In the genomic region with DNA sequence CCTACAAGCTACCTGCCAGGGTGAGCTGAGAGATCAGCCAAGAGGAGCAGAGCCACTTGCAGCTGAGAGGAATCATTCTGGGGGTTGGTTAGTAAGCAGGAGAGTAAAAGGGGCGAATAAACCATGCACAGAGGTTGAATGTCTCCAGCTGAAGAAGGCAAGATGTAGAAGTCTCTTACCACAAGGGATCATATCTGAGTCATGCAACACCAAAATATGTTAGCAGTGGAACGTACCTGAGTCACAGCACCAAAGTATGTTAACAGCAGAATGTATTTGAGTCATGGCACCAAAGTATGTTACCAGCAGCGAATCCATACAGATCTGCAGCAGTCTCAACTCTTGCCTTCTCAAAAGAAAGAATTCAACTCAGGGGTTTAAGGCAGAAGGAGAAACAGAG, we compare ENCODE assay signal across 10 cellular contexts. TPM values are rescaled to one million over a fixed set of nuclear protein-coding genes. Genes with fewer than 3 reads are reported as not detected.
DNase-seq lines count a peak whose midpoint lies in the region; ATAC-seq and TF ChIP-seq lines count a peak whose summit lies in the region.
"Had no signal": no experiment of that assay in that cellular context is flagged by ENCODE, and none has a peak within 500 bp of the region (broad histone marks: within the 10 kb centered on the region; RNA-seq: fewer than 3 reads in every experiment).

No MANE protein-coding gene starts in this region.

- no peak overlapping the region for H3K4me3 ChIP-seq in astrocyte of the cerebellum (ENCODE audit: low read depth, low read length)

- H3K27me3 Mint-ChIP-seq in activated CD4-positive, alpha-beta T cell treated with anti-CD3 and anti-CD28 coated beads, Interleukin-2, amount 10 ng/mL, durations not matched to agents 24 days and 14 days, result no peaks in the 10 kb centered on the region
- H3K27me3 Mint-ChIP-seq in stimulated activated naive CD8-positive, alpha-beta T cell treated with anti-CD3 and anti-CD28 coated beads, Interleukin-15, Interleukin-2, amounts not matched to agents 100 ng/mL and 50 ng/mL, for 24 hours, result peaks cover 6% of the 10 kb centered on the region
- H3K27me3 Mint-ChIP-seq in naive thymus-derived CD8-positive, alpha-beta T cell, result peaks cover 0 to 7% (median 1%) of the 10 kb centered on the region in 5 donors
- peaks cover 2% of the 10 kb centered on the region for H3K27me3 Mint-ChIP-seq in activated naive CD4-positive, alpha-beta T cell treated with anti-CD3 and anti-CD28 coated beads, Interleukin-2, amount 10 ng/mL, durations not matched to agents 7 days and 5 days

- H3K9me3 Mint-ChIP-seq in activated CD4-positive, alpha-beta T cell treated with anti-CD3 and anti-CD28 coated beads, Interleukin-2, amount 10 ng/mL, durations not matched to agents 24 days and 14 days, result peaks cover 28% of the 10 kb centered on the region
- peaks cover 28% of the 10 kb centered on the region for H3K9me3 Mint-ChIP-seq in stimulated activated naive CD8-positive, alpha-beta T cell treated with anti-CD3 and anti-CD28 coated beads, Interleukin-15, Interleukin-2, amounts not matched to agents 100 ng/mL and 50 ng/mL, for 24 hours
- peaks cover 6 to 41% (median 28%) of the 10 kb centered on the region in 9 donors for H3K9me3 Mint-ChIP-seq in naive thymus-derived CD8-positive, alpha-beta T cell
- peaks cover 11% of the 10 kb centered on the region for H3K9me3 Mint-ChIP-seq in activated naive CD4-positive, alpha-beta T cell treated with anti-CD3 and anti-CD28 coated beads, Interleukin-2, amount 10 ng/mL, durations not matched to agents 7 days and 5 days

- H3K27ac Mint-ChIP-seq in activated CD4-positive, alpha-beta T cell treated with anti-CD3 and anti-CD28 coated beads, Interleukin-2, amount 10 ng/mL, durations not matched to agents 24 days and 14 days, result peak overlapping the region; percentile 87
- peak overlapping the region; percentile 71 for H3K27ac Mint-ChIP-seq in stimulated activated naive CD8-positive, alpha-beta T cell treated with anti-CD3 and anti-CD28 coated beads, Interleukin-15, Interleukin-2, amounts not matched to agents 100 ng/mL and 50 ng/mL, for 24 hours
- no peak overlapping the region for H3K27ac Mint-ChIP-seq in naive thymus-derived CD8-positive, alpha-beta T cell
- no peak overlapping the region for H3K27ac Mint-ChIP-seq in activated naive CD4-positive, alpha-beta T cell treated with anti-CD3 and anti-CD28 coated beads, Interleukin-2, amount 10 ng/mL, durations not matched to agents 7 days and 5 days

- H3K4me3 Mint-ChIP-seq in activated CD4-positive, alpha-beta T cell treated with anti-CD3 and anti-CD28 coated beads, Interleukin-2, amount 10 ng/mL, durations not matched to agents 24 days and 14 days, result no peak overlapping the region
- no peak overlapping the region for H3K4me3 Mint-ChIP-seq in stimulated activated naive CD8-positive, alpha-beta T cell treated with anti-CD3 and anti-CD28 coated beads, Interleukin-15, Interleukin-2, amounts not matched to agents 100 ng/mL and 50 ng/mL, for 24 hours
- no peak overlapping the region for H3K4me3 Mint-ChIP-seq in naive thymus-derived CD8-positive, alpha-beta T cell
- H3K4me3 Mint-ChIP-seq in activated naive CD4-positive, alpha-beta T cell treated with anti-CD3 and anti-CD28 coated beads, Interleukin-2, amount 10 ng/mL, durations not matched to agents 7 days and 5 days, result no peak overlapping the region

- DNase-seq in activated CD4-positive, alpha-beta T cell treated with anti-CD3 and anti-CD28 coated beads, Interleukin-2, amount 10 ng/mL, durations not matched to agents 24 days and 14 days, result no peak
- DNase-seq in activated CD4-positive, alpha-beta T cell treated with anti-CD3 and anti-CD28 coated beads, Interleukin-2, amount 50 U/mL, for 48 hours, result no peak
- peak; percentile 38 for DNase-seq in astrocyte of the cerebellum (ENCODE audit: low read depth)
- no peak for DNase-seq in naive thymus-derived CD8-positive, alpha-beta T cell
- DNase-seq in omental fat pad (ENCODE audit: low spot score), result no peak
- no peak for DNase-seq in activated naive CD4-positive, alpha-beta T cell treated with anti-CD3 and anti-CD28 coated beads, Interleukin-2, amount 10 ng/mL, durations not matched to agents 7 days and 5 days
- DNase-seq: activated CD8-positive, alpha-beta memory T cell treated with anti-CD3 and anti-CD28 coated beads, Interleukin-2, amount 50 U/mL, for 48 hours had no signal

- H3K36me3 Mint-ChIP-seq in activated CD4-positive, alpha-beta T cell treated with anti-CD3 and anti-CD28 coated beads, Interleukin-2, amount 10 ng/mL, durations not matched to agents 24 days and 14 days (ENCODE audit: low read depth), result peaks cover 6% of the 10 kb centered on the region
- peaks cover 5% of the 10 kb centered on the region for H3K36me3 Mint-ChIP-seq in stimulated activated naive CD8-positive, alpha-beta T cell treated with anti-CD3 and anti-CD28 coated beads, Interleukin-15, Interleukin-2, amounts not matched to agents 100 ng/mL and 50 ng/mL, for 24 hours (ENCODE audit: low read depth)
- H3K36me3 Mint-ChIP-seq in naive thymus-derived CD8-positive, alpha-beta T cell, result peaks cover 0 to 26% (median 6%) of the 10 kb centered on the region in 3 donors
- peaks cover 4% of the 10 kb centered on the region for H3K36me3 Mint-ChIP-seq in activated naive CD4-positive, alpha-beta T cell treated with anti-CD3 and anti-CD28 coated beads, Interleukin-2, amount 10 ng/mL, durations not matched to agents 7 days and 5 days

- ATAC-seq in HG03103 (IDR thresholded peaks at IDR 0.05; ENCODE audit: low read depth, unreplicated experiment), result peak; percentile 92
- ATAC-seq in naive thymus-derived CD8-positive, alpha-beta T cell, result no peak
- ATAC-seq in omental fat pad (ENCODE audit: low FRiP score), result no peak

- H3K4me1 Mint-ChIP-seq in activated CD4-positive, alpha-beta T cell treated with anti-CD3 and anti-CD28 coated beads, Interleukin-2, amount 10 ng/mL, durations not matched to agents 24 days and 14 days, result peaks cover 17% of the 10 kb centered on the region
- peaks cover 20% of the 10 kb centered on the region for H3K4me1 Mint-ChIP-seq in stimulated activated naive CD8-positive, alpha-beta T cell treated with anti-CD3 and anti-CD28 coated beads, Interleukin-15, Interleukin-2, amounts not matched to agents 100 ng/mL and 50 ng/mL, for 24 hours (ENCODE audit: low read depth)
- no peaks in the 10 kb centered on the region for H3K4me1 Mint-ChIP-seq in naive thymus-derived CD8-positive, alpha-beta T cell
- H3K4me1 Mint-ChIP-seq in activated naive CD4-positive, alpha-beta T cell treated with anti-CD3 and anti-CD28 coated beads, Interleukin-2, amount 10 ng/mL, durations not matched to agents 7 days and 5 days, result no peaks in the 10 kb centered on the region

- CTCF ChIA-PET in activated naive CD4-positive, alpha-beta T cell treated with anti-CD3 and anti-CD28 coated beads, Interleukin-2, amount 10 ng/mL, durations not matched to agents 7 days and 5 days (lab: Charles Lee), result no interaction called here

- intact Hi-C loops in activated CD4-positive, alpha-beta T cell treated with anti-CD3 and anti-CD28 coated beads, Interleukin-2, amount 10 ng/mL, durations not matched to agents 24 days and 14 days (cut with micrococcal nuclease), result no loop called here

- in situ Hi-C loops in astrocyte of the cerebellum (cut with HindIII; ENCODE audit: low sequenced_read_pairs), result no loop called here

- TF ChIP-seq CTCF in astrocyte of the cerebellum (IDR thresholded peaks at IDR 0.05; ENCODE audit: low read depth, low read length, missing control alignments), result no peak
- TF ChIP-seq CTCF in omental fat pad (IDR thresholded peaks at IDR 0.05), result no peak

- POLR2A ChIA-PET in naive thymus-derived CD8-positive, alpha-beta T cell (lab: Charles Lee), result no interaction called here

RNA-seq across cellular contexts. Expression of gene C4orf51, which starts 29.9 kb away (rescaled TPM):
- not detected in 2 replicates for total RNA-seq in activated CD4-positive, alpha-beta T cell treated with anti-CD3 and anti-CD28 coated beads, Interleukin-2, amount 10 ng/mL, durations not matched to agents 24 days and 14 days
- not detected for total RNA-seq in naive thymus-derived CD8-positive, alpha-beta T cell
- polyA plus RNA-seq in naive thymus-derived CD8-positive, alpha-beta T cell, result not detected
- total RNA-seq in omental fat pad, result not detected
- total RNA-seq: H4 had no signal

Comparison
In these comparisons a context has a peak if more than half of its experiments do, and no peak if none do; other contexts are left out.
1. H3K27ac Mint-ChIP-seq: peak in activated CD4-positive, alpha-beta T cell treated with anti-CD3 and anti-CD28 coated beads, Interleukin-2, amount 10 ng/mL, durations not matched to agents 24 days and 14 days (single experiment) and stimulated activated naive CD8-positive, alpha-beta T cell treated with anti-CD3 and anti-CD28 coated beads, Interleukin-15, Interleukin-2, amounts not matched to agents 100 ng/mL and 50 ng/mL, for 24 hours (single experiment); none in naive thymus-derived CD8-positive, alpha-beta T cell (0 of 10) and activated naive CD4-positive, alpha-beta T cell treated with anti-CD3 and anti-CD28 coated beads, Interleukin-2, amount 10 ng/mL, durations not matched to agents 7 days and 5 days (single experiment).